In the genomic region with DNA sequence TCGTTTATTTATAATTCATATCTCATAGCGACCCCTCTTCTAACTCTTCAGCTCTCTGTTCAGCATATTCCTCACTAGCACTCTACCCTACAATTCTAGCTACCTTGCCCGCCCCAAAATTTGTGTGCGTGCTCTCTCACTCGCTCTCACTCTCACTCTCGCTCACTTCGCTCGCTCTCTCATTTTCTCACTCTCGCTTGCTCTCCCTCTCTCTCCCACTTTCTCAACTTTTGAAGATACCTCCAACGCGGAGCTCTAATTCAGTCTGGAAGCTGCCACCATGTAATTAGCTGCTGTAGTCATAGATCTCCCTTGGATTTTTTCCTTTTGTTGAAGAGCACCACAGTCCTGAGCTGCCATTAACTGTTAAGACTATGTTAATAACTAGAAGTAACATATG, we compare ENCODE assay signal across 17 cellular contexts. TPM values are rescaled to one million over a fixed set of nuclear protein-coding genes. Genes with fewer than 3 reads are reported as not detected.
"Had no signal": no experiment of that assay in that cellular context is flagged by ENCODE, and none has a peak within 500 bp of the region (broad histone marks: within the 10 kb centered on the region; RNA-seq: fewer than 3 reads in every experiment).

No MANE protein-coding gene starts in this region.

- H3K4me1 Mint-ChIP-seq: endodermal cell; stimulated activated memory B cell treated with anti-CD40 and anti-IgM and Interleukin-4, amounts not matched to agents 10 μg/mL and 1 μg/mL and 100 μg/mL, for 72 hours; T-cell had no signal

- ATAC-seq: activated naive CD4-positive, alpha-beta T cell treated with anti-CD3 and anti-CD28 coated beads, Interleukin-2, amount 50 U/mL, for 72 hours; gastroesophageal sphincter; heart left ventricle; left cardiac atrium; sciatic nerve; stimulated activated memory B cell treated with anti-CD40 and anti-IgM and Interleukin-4, amounts not matched to agents 10 μg/mL and 1 μg/mL and 100 μg/mL, for 72 hours; T-cell had no signal

- H3K4me2 ChIP-seq: smooth muscle cell had no signal

- H3K9me3 Mint-ChIP-seq: activated naive CD4-positive, alpha-beta T cell treated with anti-CD3 and anti-CD28 coated beads, Interleukin-2, amount 50 U/mL, for 72 hours; endodermal cell; nephron; stimulated activated memory B cell treated with anti-CD40 and anti-IgM and Interleukin-4, amounts not matched to agents 10 μg/mL and 1 μg/mL and 100 μg/mL, for 72 hours; T-cell had no signal

- H3K4me3 ChIP-seq: gastroesophageal sphincter, heart left ventricle, smooth muscle cell had no signal

- H3K27me3 ChIP-seq: brain microvascular endothelial cell, gastroesophageal sphincter, heart left ventricle had no signal

- H3K36me3 ChIP-seq: brain microvascular endothelial cell had no signal

- H3K27ac Mint-ChIP-seq: activated naive CD4-positive, alpha-beta T cell treated with anti-CD3 and anti-CD28 coated beads, Interleukin-2, amount 50 U/mL, for 72 hours; endodermal cell; nephron; stimulated activated memory B cell treated with anti-CD40 and anti-IgM and Interleukin-4, amounts not matched to agents 10 μg/mL and 1 μg/mL and 100 μg/mL, for 72 hours; T-cell had no signal

- H3K27me3 Mint-ChIP-seq: stimulated activated memory B cell treated with anti-CD40 and anti-IgM and Interleukin-4, amounts not matched to agents 10 μg/mL and 1 μg/mL and 100 μg/mL, for 72 hours; T-cell had no signal

- DNase-seq: activated T-cell treated with anti-CD3 and anti-CD28 coated beads, Interleukin-2, amount 50 U/mL, for 1 hour; aorta; brain microvascular endothelial cell; central memory CD4-positive, alpha-beta T cell; endodermal cell; heart left ventricle; islet precursor cell; left cardiac atrium; stimulated activated CD4-positive, alpha-beta T cell treated with anti-CD3 and anti-CD28 coated beads, Interleukin-15, amount 100 ng/mL, for 24 hours; T-cell had no signal

- H3K9me3 ChIP-seq: gastroesophageal sphincter, heart left ventricle had no signal

- H3K4me3 Mint-ChIP-seq: endodermal cell; nephron; stimulated activated memory B cell treated with anti-CD40 and anti-IgM and Interleukin-4, amounts not matched to agents 10 μg/mL and 1 μg/mL and 100 μg/mL, for 72 hours; T-cell had no signal

- H3K27ac ChIP-seq: brain microvascular endothelial cell, epithelial cell of prostate, gastroesophageal sphincter, heart left ventricle had no signal

RNA-seq across cellular contexts. Expression of a gene that starts 30.4 kb away (rescaled TPM):
- polyA plus RNA-seq: smooth muscle cell had no signal
